In the genomic region with DNA sequence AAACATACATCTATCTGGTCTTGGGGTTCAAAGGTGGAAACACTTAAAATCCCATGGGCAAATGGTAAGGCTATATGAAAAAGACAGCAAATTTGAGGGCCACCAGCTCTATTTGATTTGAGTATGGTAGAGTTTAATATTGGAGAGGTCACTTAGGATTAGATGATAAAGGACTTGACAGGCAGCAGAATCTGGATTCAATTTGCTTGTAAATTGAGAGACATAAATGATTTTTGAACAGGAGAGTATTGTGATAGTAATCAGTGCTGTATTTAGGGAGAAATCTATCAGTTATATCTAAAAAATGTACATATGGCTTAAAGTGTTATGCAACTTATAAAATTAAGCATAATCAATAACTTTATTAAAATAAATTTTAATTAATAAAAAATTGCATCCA, we compare ENCODE assay signal across 7 cellular contexts.
"Had no signal": no experiment of that assay in that cellular context is flagged by ENCODE, and none has a peak within 500 bp of the region (broad histone marks: within the 10 kb centered on the region; RNA-seq: fewer than 3 reads in every experiment).

No MANE protein-coding gene starts in this region.

- H3K4me1 Mint-ChIP-seq: IgD-negative memory B cell had no signal

- H3K9me3 Mint-ChIP-seq: HFFc6 had no signal

- H3K9me3 ChIP-seq: HAP-1 had no signal

- H3K27ac Mint-ChIP-seq: HFFc6, IgD-negative memory B cell had no signal

- DNase-seq: GOT3, H7, HFFc6 had no signal

- H3K4me1 ChIP-seq: HAP-1 had no signal

- H3K36me3 Mint-ChIP-seq: IgD-negative memory B cell had no signal

- ATAC-seq: HCT116 had no signal

- H3K4me3 ChIP-seq: HAP-1 had no signal

- H3K36me3 ChIP-seq: HAP-1 had no signal

- H3K4me3 Mint-ChIP-seq: HFFc6, IgD-negative memory B cell had no signal

- H3K27ac ChIP-seq: HL-60 had no signal

- H3K27me3 Mint-ChIP-seq: IgD-negative memory B cell had no signal
